Comparison of ENCODE assay signal across 29 cellular contexts in genomic region chr16:57514371-57514770, GRCh38. TPM values are rescaled to one million over a fixed set of nuclear protein-coding genes. Genes with fewer than 3 reads are reported as not detected.
"Had no signal": no experiment of that assay in that cellular context is flagged by ENCODE, and none has a peak within 500 bp of the region (broad histone marks: within the 10 kb centered on the region; RNA-seq: fewer than 3 reads in every experiment).

No MANE protein-coding gene starts in this region.

- DNase-seq: activated CD4-positive, alpha-beta T cell treated with anti-CD3 and anti-CD28 coated beads for 1 hour; activated CD4-positive, alpha-beta T cell treated with anti-CD3 and anti-CD28 coated beads, Interleukin-2, amount 50 U/mL, for 1 hour; activated CD8-positive, alpha-beta memory T cell treated with anti-CD3 and anti-CD28 coated beads for 24 hours; activated CD8-positive, alpha-beta memory T cell treated with anti-CD3 and anti-CD28 coated beads, Interleukin-2, amount 50 U/mL, for 4 hours; activated naive CD4-positive, alpha-beta T cell treated with Interleukin-2 at 50 U/mL for 16 hours; activated naive CD8-positive, alpha-beta T cell treated with anti-CD3 and anti-CD28 coated beads for 36 hours; activated T-cell treated with anti-CD3 and anti-CD28 coated beads, Interleukin-2, amount 50 U/mL, for 24 hours; cerebellar nuclear complex; esophagus squamous epithelium; head of caudate nucleus; left colon; midbrain; natural killer cell; nucleus accumbens; stimulated activated CD4-positive, alpha-beta T cell treated with anti-CD3 and anti-CD28 coated beads, Interleukin-2, amount 100 ng/mL, for 48 hours; stimulated activated CD8-positive, alpha-beta memory T cell treated with anti-CD3 and anti-CD28 coated beads, Interleukin-4, amount 100 ng/mL, for 48 hours; stimulated activated naive B cell treated with anti-CD40 and anti-IgM and Interleukin-4, amounts not matched to agents 10 μg/mL and 1 μg/mL and 100 μg/mL, for 72 hours; transverse colon; WERI-Rb-1 had no signal

- ATAC-seq: activated T-helper 17 cell treated with anti-CD3 and anti-CD28 coated beads, Interleukin-2, amount 50 U/mL, for 72 hours; natural killer cell; stimulated activated naive B cell treated with anti-CD40 and anti-IgM and Interleukin-4, amounts not matched to agents 10 μg/mL and 1 μg/mL and 100 μg/mL, for 72 hours had no signal

- H3K4me1 Mint-ChIP-seq: activated naive CD8-positive, alpha-beta T cell treated with anti-CD3 and anti-CD28 coated beads for 36 hours; activated T-helper 17 cell treated with anti-CD3 and anti-CD28 coated beads, Interleukin-2, amount 50 U/mL, for 72 hours had no signal

- H3K4me3 Mint-ChIP-seq: activated naive CD8-positive, alpha-beta T cell treated with anti-CD3 and anti-CD28 coated beads for 36 hours; activated T-cell treated with anti-CD3 and anti-CD28 coated beads, Interleukin-2, amount 50 U/mL, for 24 hours; activated T-helper 17 cell treated with anti-CD3 and anti-CD28 coated beads, Interleukin-2, amount 50 U/mL, for 72 hours; natural killer cell; stimulated activated naive B cell treated with anti-CD40 and anti-IgM and Interleukin-4, amounts not matched to agents 10 μg/mL and 1 μg/mL and 100 μg/mL, for 72 hours had no signal

- H3K27me3 ChIP-seq: breast epithelium, esophagus squamous epithelium, gastroesophageal sphincter, sigmoid colon, transverse colon had no signal

- H3K4me2 ChIP-seq: SK-N-SH had no signal

- H3K27ac Mint-ChIP-seq: activated naive CD8-positive, alpha-beta T cell treated with anti-CD3 and anti-CD28 coated beads for 36 hours; activated T-cell treated with anti-CD3 and anti-CD28 coated beads, Interleukin-2, amount 50 U/mL, for 24 hours; activated T-helper 17 cell treated with anti-CD3 and anti-CD28 coated beads, Interleukin-2, amount 50 U/mL, for 72 hours; natural killer cell; stimulated activated naive B cell treated with anti-CD40 and anti-IgM and Interleukin-4, amounts not matched to agents 10 μg/mL and 1 μg/mL and 100 μg/mL, for 72 hours had no signal

- H3K27me3 Mint-ChIP-seq: activated naive CD8-positive, alpha-beta T cell treated with anti-CD3 and anti-CD28 coated beads for 36 hours; activated T-cell treated with anti-CD3 and anti-CD28 coated beads, Interleukin-2, amount 50 U/mL, for 24 hours; activated T-helper 17 cell treated with anti-CD3 and anti-CD28 coated beads, Interleukin-2, amount 50 U/mL, for 72 hours; stimulated activated naive B cell treated with anti-CD40 and anti-IgM and Interleukin-4, amounts not matched to agents 10 μg/mL and 1 μg/mL and 100 μg/mL, for 72 hours had no signal

- FAIRE-seq: keratinocyte, TTC549 had no signal

- H3K36me3 ChIP-seq: breast epithelium, transverse colon, WERI-Rb-1 had no signal

- H3K4me1 ChIP-seq: breast epithelium had no signal

- H3K27ac ChIP-seq: breast epithelium, gastroesophageal sphincter, WERI-Rb-1 had no signal

- H3K36me3 Mint-ChIP-seq: activated naive CD8-positive, alpha-beta T cell treated with anti-CD3 and anti-CD28 coated beads for 36 hours; natural killer cell had no signal

- H3K4me3 ChIP-seq: breast epithelium, coronary artery, esophagus squamous epithelium, gastroesophageal sphincter, lung, sigmoid colon, smooth muscle cell, transverse colon had no signal

- H3K9me3 Mint-ChIP-seq: activated naive CD8-positive, alpha-beta T cell treated with anti-CD3 and anti-CD28 coated beads for 36 hours; activated T-cell treated with anti-CD3 and anti-CD28 coated beads, Interleukin-2, amount 50 U/mL, for 24 hours; activated T-helper 17 cell treated with anti-CD3 and anti-CD28 coated beads, Interleukin-2, amount 50 U/mL, for 72 hours; natural killer cell; stimulated activated naive B cell treated with anti-CD40 and anti-IgM and Interleukin-4, amounts not matched to agents 10 μg/mL and 1 μg/mL and 100 μg/mL, for 72 hours had no signal

- H3K9me3 ChIP-seq: breast epithelium, esophagus squamous epithelium, gastroesophageal sphincter, sigmoid colon, SK-N-SH, transverse colon had no signal

RNA-seq across cellular contexts. Expression of gene ADGRG5, which starts 28.1 kb away (rescaled TPM):
- total RNA-seq: smooth muscle cell had no signal
- polyA plus RNA-seq: keratinocyte, smooth muscle cell had no signal
